ENCODE assay signal across 19 cellular contexts in the genomic region with DNA sequence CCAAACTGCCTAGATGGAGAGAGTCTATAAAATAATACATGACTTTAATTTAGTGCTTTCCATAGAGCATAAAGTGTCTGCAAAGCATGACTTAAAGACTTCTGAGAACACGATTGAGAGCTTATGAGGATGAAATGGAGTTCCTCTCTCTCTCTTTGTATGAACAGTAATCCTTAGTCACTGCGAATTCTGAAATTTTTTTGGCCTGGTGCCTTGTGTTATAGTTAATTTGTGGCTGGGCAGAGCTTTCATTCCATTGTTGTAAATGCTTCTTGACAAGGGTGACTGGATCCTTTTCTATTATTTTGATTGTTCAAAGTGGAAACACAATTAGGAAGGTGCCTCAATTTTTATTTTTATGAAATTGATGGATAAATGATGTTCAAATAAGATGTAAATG.
DNase-seq lines count a peak whose midpoint lies in the region; ATAC-seq and TF ChIP-seq lines count a peak whose summit lies in the region.
"Had no signal": no experiment of that assay in that cellular context is flagged by ENCODE, and none has a peak within 500 bp of the region (broad histone marks: within the 10 kb centered on the region; RNA-seq: fewer than 3 reads in every experiment).

No MANE protein-coding gene starts in this region.

- no peaks in the 10 kb centered on the region for H3K27me3 Mint-ChIP-seq in Calu3 (ENCODE audit: unreplicated experiment)

- no peak for ATAC-seq in HG03135 (IDR thresholded peaks at IDR 0.05; ENCODE audit: unreplicated experiment)
- ATAC-seq: activated naive CD4-positive, alpha-beta T cell treated with anti-CD3 and anti-CD28 coated beads, Interleukin-2, amount 50 U/mL, for 72 hours; activated T-cell treated with anti-CD3 and anti-CD28 coated beads, Interleukin-2, amount 50 U/mL, for 4 hours had no signal

- no peak overlapping the region for H3K27ac ChIP-seq in brain microvascular endothelial cell
- H3K27ac ChIP-seq: epithelial cell of prostate, Peyer's patch had no signal

- no peak overlapping the region for H3K27ac Mint-ChIP-seq in Calu3 (ENCODE audit: unreplicated experiment)
- H3K27ac Mint-ChIP-seq: activated naive CD4-positive, alpha-beta T cell treated with anti-CD3 and anti-CD28 coated beads, Interleukin-2, amount 50 U/mL, for 72 hours had no signal

- CTCF ChIA-PET in Calu3 (lab: Charles Lee): no interaction called here
- CTCF ChIA-PET in HEK293T (lab: Yijun Ruan, JAX): interaction anchor here (0.9 kb wide), 1 partner anchor 180 kb away, joined by 4 read pairs; the partner anchor contains the start of gene CEP135

- in situ Hi-C loops in brain microvascular endothelial cell (cut with HindIII; ENCODE audit: low pct_ligation_motif_present, low sequenced_read_pairs): no loop called here

- H3K36me3 ChIP-seq in brain microvascular endothelial cell (replicated peaks): no peaks in the 10 kb centered on the region
- H3K36me3 ChIP-seq: Peyer's patch had no signal

- H3K4me1 Mint-ChIP-seq in Calu3 (ENCODE audit: low read depth, unreplicated experiment): peaks cover 18% of the 10 kb centered on the region

- TF ChIP-seq CTCF in brain microvascular endothelial cell (IDR thresholded peaks at IDR 0.05; ENCODE audit: low read depth, low read length, missing control alignments) (no peak), Calu3 (IDR thresholded peaks at IDR 0.05; ENCODE audit: unreplicated experiment) (no peak)

- H3K27me3 ChIP-seq in brain microvascular endothelial cell (replicated peaks): no peaks in the 10 kb centered on the region
- H3K27me3 ChIP-seq: Peyer's patch, testis had no signal

- intact Hi-C loops in Calu3 (cut with micrococcal nuclease; ENCODE audit: unreplicated experiment): no loop called here

- H3K4me3 ChIP-seq in brain microvascular endothelial cell (ENCODE audit: low read depth, low read length): no peak overlapping the region
- H3K4me3 ChIP-seq: Peyer's patch, testis had no signal

- no peak overlapping the region for H3K4me3 Mint-ChIP-seq in Calu3 (ENCODE audit: low read depth, unreplicated experiment)
- H3K4me3 Mint-ChIP-seq: activated T-cell treated with anti-CD3 and anti-CD28 coated beads, Interleukin-2, amount 50 U/mL, for 4 hours had no signal

- H3K36me3 Mint-ChIP-seq in Calu3 (ENCODE audit: insufficient read depth, unreplicated experiment): peaks cover 6% of the 10 kb centered on the region
- H3K36me3 Mint-ChIP-seq: activated naive CD4-positive, alpha-beta T cell treated with anti-CD3 and anti-CD28 coated beads, Interleukin-2, amount 50 U/mL, for 72 hours had no signal

- no peaks in the 10 kb centered on the region for H3K9me3 Mint-ChIP-seq in Calu3 (ENCODE audit: low read depth, unreplicated experiment)
- H3K9me3 Mint-ChIP-seq: activated naive CD4-positive, alpha-beta T cell treated with anti-CD3 and anti-CD28 coated beads, Interleukin-2, amount 50 U/mL, for 72 hours; activated T-cell treated with anti-CD3 and anti-CD28 coated beads, Interleukin-2, amount 50 U/mL, for 4 hours had no signal

- peak; percentile 41 for DNase-seq in COR-L47 (lab: John Stamatoyannopoulos, UW)
- peak; percentile 14 for DNase-seq in M059J (ENCODE audit: low read depth)
- DNase-seq in brain microvascular endothelial cell: peak; percentile 49
- DNase-seq in foreskin melanocyte: peak; percentile 54
- DNase-seq in stimulated activated CD4-positive, alpha-beta T cell treated with anti-CD3 and anti-CD28 coated beads, Interleukin-12 subunit alpha, Interleukin-12 subunit beta, amount 100 ng/mL, for 4 hours: no peak
- no peak for DNase-seq in Calu3
- DNase-seq in HEK293T (ENCODE audit: extremely low spot score): no peak
- DNase-seq: activated CD4-positive, alpha-beta T cell treated with anti-CD3 and anti-CD28 coated beads, Interleukin-2, amount 50 U/mL, for 4 hours; activated T-cell treated with anti-CD3 and anti-CD28 coated beads, Interleukin-2, amount 50 U/mL, for 4 hours; Caco-2; cerebellar nuclear complex; kidney; NCI-H748 treated with DMSO at 0.1 percent for 48 hours; Peyer's patch; stimulated activated CD4-positive, alpha-beta T cell treated with anti-CD3 and anti-CD28 coated beads, Interleukin-4, amount 100 ng/mL, for 4 hours; testis had no signal

- no TSS peak for BruUV-seq in Calu3 (replicated peaks; lab: Mats Ljungman, UMichigan)

- POLR2A ChIA-PET in HEK293T (lab: Yijun Ruan, JAX): no interaction called here

TF ChIP-seq in HEK293T, 16 proteins besides CTCF, POLR2A, EP300 and RAD21:
- TF ChIP-seq FOXK2 (IDR thresholded peaks at IDR 0.05) (no peak), SP1 (IDR thresholded peaks at IDR 0.05) (no peak), FOXA1 (IDR thresholded peaks at IDR 0.05) (no peak), TARDBP (IDR thresholded peaks at IDR 0.05) (no peak), ELF4 (IDR thresholded peaks at IDR 0.05) (no peak), ARNT (IDR thresholded peaks at IDR 0.05) (no peak), HDGF (IDR thresholded peaks at IDR 0.05; ENCODE audit: borderline replicate concordance) (no peak), LEF1 (IDR thresholded peaks at IDR 0.05; ENCODE audit: borderline replicate concordance) (no peak), CTBP1 (IDR thresholded peaks at IDR 0.05; ENCODE audit: borderline replicate concordance) (no peak), BHLHE40 (IDR thresholded peaks at IDR 0.05; ENCODE audit: borderline replicate concordance) (no peak), ZNF384 (IDR thresholded peaks at IDR 0.05) (no peak), FOXM1 (IDR thresholded peaks at IDR 0.05; ENCODE audit: borderline replicate concordance) (no peak), L3MBTL2 (conservative IDR thresholded peaks at IDR 0.05) (no peak), NFRKB (IDR thresholded peaks at IDR 0.05) (no peak)
- TF ChIP-seq, protein P1, sequence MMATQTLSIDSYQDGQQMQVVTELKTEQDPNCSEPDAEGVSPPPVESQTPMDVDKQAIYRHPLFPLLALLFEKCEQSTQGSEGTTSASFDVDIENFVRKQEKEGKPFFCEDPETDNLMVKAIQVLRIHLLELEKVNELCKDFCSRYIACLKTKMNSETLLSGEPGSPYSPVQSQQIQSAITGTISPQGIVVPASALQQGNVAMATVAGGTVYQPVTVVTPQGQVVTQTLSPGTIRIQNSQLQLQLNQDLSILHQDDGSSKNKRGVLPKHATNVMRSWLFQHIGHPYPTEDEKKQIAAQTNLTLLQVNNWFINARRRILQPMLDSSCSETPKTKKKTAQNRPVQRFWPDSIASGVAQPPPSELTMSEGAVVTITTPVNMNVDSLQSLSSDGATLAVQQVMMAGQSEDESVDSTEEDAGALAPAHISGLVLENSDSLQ (IDR thresholded peaks at IDR 0.05): no peak

Comparison
In these comparisons a context has a peak if more than half of its experiments do, and no peak if none do; other contexts are left out.
1. DNase-seq: peak in COR-L47 (single experiment), M059J (single experiment), brain microvascular endothelial cell (single experiment) and foreskin melanocyte (single experiment); none in stimulated activated CD4-positive, alpha-beta T cell treated with anti-CD3 and anti-CD28 coated beads, Interleukin-12 subunit alpha, Interleukin-12 subunit beta, amount 100 ng/mL, for 4 hours (single experiment), Calu3 (single experiment) and HEK293T (single experiment).